In genomic region chr11:4065601-4066377, GRCh38 we compare ENCODE assay signal across 1 cellular context.
TF ChIP-seq lines count a peak whose summit lies in the region.

No MANE protein-coding gene starts in this region.

TF ChIP-seq in HepG2, 621 proteins besides CTCF, POLR2A, EP300 and RAD21:
- TF ChIP-seq MXD3 (CRISPR knock-in tag; IDR thresholded peaks at IDR 0.05) (no peak), ARID4A (CRISPR knock-in tag; IDR thresholded peaks at IDR 0.05; ENCODE audit: borderline replicate concordance) (no peak), REXO4 (CRISPR knock-in tag; IDR thresholded peaks at IDR 0.05; ENCODE audit: borderline replicate concordance) (no peak), ZNF878 (CRISPR knock-in tag; IDR thresholded peaks at IDR 0.05) (no peak), ZNF720 (CRISPR knock-in tag; IDR thresholded peaks at IDR 0.05) (no peak), ZNF605 (CRISPR knock-in tag; IDR thresholded peaks at IDR 0.05) (no peak), ZNF749 (CRISPR knock-in tag; IDR thresholded peaks at IDR 0.05; ENCODE audit: borderline replicate concordance) (no peak), CREB3 (CRISPR knock-in tag; IDR thresholded peaks at IDR 0.05) (no peak), AKAP8 (CRISPR knock-in tag; IDR thresholded peaks at IDR 0.05) (no peak), SSRP1 (CRISPR knock-in tag; IDR thresholded peaks at IDR 0.05) (no peak), SNRNP70 (IDR thresholded peaks at IDR 0.05; ENCODE audit: low read depth, low read length) (no peak), FOXJ3 (CRISPR knock-in tag; IDR thresholded peaks at IDR 0.05; ENCODE audit: borderline replicate concordance) (no peak), ZNF503 (CRISPR knock-in tag; IDR thresholded peaks at IDR 0.05) (no peak), ZNF816 (CRISPR knock-in tag; IDR thresholded peaks at IDR 0.05; ENCODE audit: borderline replicate concordance) (no peak)
